ENCODE assay signal across 8 cellular contexts in the genomic region with DNA sequence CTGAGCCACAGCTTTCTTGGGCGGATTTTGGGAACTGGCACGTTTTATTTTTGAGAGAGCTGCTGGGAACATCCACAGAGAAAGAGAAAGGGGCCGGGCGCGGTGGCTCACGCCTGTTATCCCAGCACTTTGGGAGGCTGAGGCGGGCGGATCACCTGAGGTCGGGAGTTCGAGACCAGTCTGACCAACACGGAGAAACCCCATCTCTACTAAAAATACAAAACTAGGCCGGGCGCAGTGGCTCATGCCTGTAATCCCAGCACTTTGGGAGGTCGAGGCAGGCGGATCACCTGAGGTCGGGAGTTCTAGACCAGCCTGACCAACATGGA. TPM values are rescaled to one million over a fixed set of nuclear protein-coding genes. Genes with fewer than 3 reads are reported as not detected.
DNase-seq lines count a peak whose midpoint lies in the region; ATAC-seq, FAIRE-seq and TF ChIP-seq lines count a peak whose summit lies in the region.
"Not testable (repeated sequence)": the region's sequence is repeated elsewhere in the genome, so short reads cannot be mapped to it uniquely, and the experiment has no call there.

No MANE protein-coding gene starts in this region.

- peaks cover 18% of the 10 kb centered on the region for H3K79me2 ChIP-seq in endothelial cell of umbilical vein (ENCODE audit: control insufficient read depth, insufficient read depth, low read length)

- ATAC-seq in T-helper 17 cell, result not testable (repeated sequence)

- H3K36me3 ChIP-seq in BE2C (peaks cover 19% of the 10 kb centered on the region), neuron (ENCODE audit: insufficient read depth, low read length) (peaks cover 10% of the 10 kb centered on the region)
- not testable (repeated sequence) for H3K36me3 ChIP-seq in HUES6 (ENCODE audit: control insufficient read depth, insufficient read depth, low read length); endothelial cell of umbilical vein (ENCODE audit: control insufficient read depth in 2 of 2, extremely low read depth in 1 of 2, insufficient read depth in 2 of 2, low read length in 2 of 2); kidney (ENCODE audit: control insufficient read depth in 1 of 2, insufficient read depth in 2 of 2, low read length in 2 of 2)

- FAIRE-seq in endothelial cell of umbilical vein (lab: Jason Lieb, UNC); kidney (lab: Jason Lieb, UNC): not testable (repeated sequence)

- H3K4me3 ChIP-seq in BE2C (ENCODE audit: low read depth, low read length) (peak overlapping the region; percentile 85), HUES6 (ENCODE audit: low read depth, low read length) (peak overlapping the region; percentile 64), endothelial cell of umbilical vein (replicated peaks in 1 of 3; ENCODE audit: insufficient read depth in 1 of 3, low read depth in 1 of 3, low read length in 3 of 3) (peak overlapping the region in 1 of 3 experiments; percentile 67), kidney (ENCODE audit: low read length in 2 of 2) (peak overlapping the region; percentile 59 to 73), neuron (ENCODE audit: low read length) (peak overlapping the region; percentile 56)

- peaks cover 22% of the 10 kb centered on the region for H3K4me1 ChIP-seq in BE2C
- peaks cover 21% of the 10 kb centered on the region for H3K4me1 ChIP-seq in HUES6 (ENCODE audit: control insufficient read depth, insufficient read depth, low read length)
- H3K4me1 ChIP-seq in endothelial cell of umbilical vein (ENCODE audit: control insufficient read depth, extremely low read depth, insufficient read depth, low read length), result peaks cover 35% of the 10 kb centered on the region
- peaks cover 14 to 27% of the 10 kb centered on the region in 2 donors for H3K4me1 ChIP-seq in kidney (ENCODE audit: control insufficient read depth in 1 of 2, insufficient read depth in 1 of 2, low read depth in 1 of 2, low read length in 2 of 2)
- H3K4me1 ChIP-seq in neuron (ENCODE audit: insufficient read depth, low read length), result peaks cover 34% of the 10 kb centered on the region

- not testable (repeated sequence) for H4K20me1 ChIP-seq in endothelial cell of umbilical vein (replicated peaks; ENCODE audit: control insufficient read depth, extremely low read depth, insufficient read depth, low read length)

- CTCF ChIA-PET in endothelial cell of umbilical vein (lab: Charles Lee), result interaction anchor here (1.5 to 2.6 kb wide), 3 partner anchors 12 to 34 kb away, joined by 3 to 9 read pairs (median 4); no protein-coding TSS in a partner anchor

- not testable (repeated sequence) for TF ChIP-seq CTCF in BE2C (IDR thresholded peaks at IDR 0.05; ENCODE audit: low read depth, low read length); endothelial cell of umbilical vein (IDR thresholded peaks at IDR 0.05; ENCODE audit: extremely low read depth in 1 of 2, insufficient read depth in 1 of 2, low read depth in 1 of 2, low read length in 2 of 2); kidney (IDR thresholded peaks at IDR 0.05; ENCODE audit: borderline replicate concordance, extremely low read depth, insufficient read depth)

- H3K4me3 Mint-ChIP-seq in T-helper 17 cell, result peak overlapping the region; percentile 89

- not testable (repeated sequence) for H3K27me3 Mint-ChIP-seq in T-helper 17 cell

- H2AFZ ChIP-seq in endothelial cell of umbilical vein (ENCODE audit: low read depth, low read length); neuron (ENCODE audit: low read depth, low read length): not testable (repeated sequence)

- not testable (repeated sequence) for BruUV-seq in endothelial cell of umbilical vein (replicated peaks; lab: Mats Ljungman, UMichigan)

- not testable (repeated sequence) for H3K36me3 Mint-ChIP-seq in T-helper 17 cell (ENCODE audit: low read depth)

- H3K9me1 ChIP-seq in endothelial cell of umbilical vein (replicated peaks; ENCODE audit: control insufficient read depth, extremely low read depth, insufficient read depth, low read length), result not testable (repeated sequence)

- not testable (repeated sequence) for H3K9me3 ChIP-seq in BE2C; HUES6 (ENCODE audit: control insufficient read depth, insufficient read depth, low read depth, low read length); T-helper 17 cell (ENCODE audit: control insufficient read depth, low read length, poor library complexity, severe bottlenecking); endothelial cell of umbilical vein (replicated peaks; ENCODE audit: control insufficient read depth, insufficient read depth, low read length); kidney (ENCODE audit: control insufficient read depth in 1 of 2, low read length in 2 of 2); neuron (ENCODE audit: low read length)

- H3K27ac Mint-ChIP-seq in T-helper 17 cell, result peak overlapping the region; percentile 51

- dilution Hi-C loops in endothelial cell of umbilical vein (cut with MboI; ENCODE audit: extremely low pct_ligation_motif_present, low sequenced_read_pairs), result not testable (repeated sequence)

- intact Hi-C loops in endothelial cell of umbilical vein (cut with micrococcal nuclease); kidney (cut with DNase I): not testable (repeated sequence)

- H3K27ac ChIP-seq in HUES6 (ENCODE audit: low read depth, low read length), result peak overlapping the region; percentile 84; the same call in 1 of the 2 replicates
- H3K27ac ChIP-seq in angular gyrus (ENCODE audit: low read depth, low read length), result peak overlapping the region; percentile 84
- not testable (repeated sequence) for H3K27ac ChIP-seq in endothelial cell of umbilical vein (ENCODE audit: insufficient read depth, low read depth, low read length)
- peak overlapping the region; percentile 26 to 63 for H3K27ac ChIP-seq in kidney (ENCODE audit: low read depth in 2 of 2, low read length in 2 of 2)
- H3K27ac ChIP-seq in substantia nigra (ENCODE audit: low read depth, low read length, poor library complexity, severe bottlenecking), result peak overlapping the region; percentile 87

- H3K27me3 ChIP-seq in BE2C; HUES6 (ENCODE audit: control insufficient read depth, insufficient read depth, low read length); endothelial cell of umbilical vein (ENCODE audit: control insufficient read depth in 2 of 2, insufficient read depth in 2 of 2, low read length in 2 of 2); neuron (ENCODE audit: insufficient read depth, low read length): not testable (repeated sequence)

- POLR2A ChIA-PET in endothelial cell of umbilical vein (lab: Charles Lee), result not testable (repeated sequence)

- peaks cover 23% of the 10 kb centered on the region for H3K4me1 Mint-ChIP-seq in T-helper 17 cell

- H3K9ac ChIP-seq in HUES6 (ENCODE audit: low read length) (peak overlapping the region; percentile 99), kidney (ENCODE audit: low read length in 2 of 2) (peak overlapping the region in 1 of 2 donors; percentile 34)
- not testable (repeated sequence) for H3K9ac ChIP-seq in endothelial cell of umbilical vein (replicated peaks; ENCODE audit: extremely low read depth, insufficient read depth, low read length)

- DNase-seq in BE2C; T-helper 17 cell; endothelial cell of umbilical vein (ENCODE audit: low read depth, low spot score); kidney; substantia nigra (lab: John Stamatoyannopoulos, UW): not testable (repeated sequence)

- not testable (repeated sequence) for TF ChIP-seq POLR2A in endothelial cell of umbilical vein (IDR thresholded peaks at IDR 0.05; ENCODE audit: low read depth, low read length)

- H3K4me2 ChIP-seq in endothelial cell of umbilical vein (ENCODE audit: insufficient read depth, low read length), result peak overlapping the region; percentile 82

RNA-seq across cellular contexts. Expression of a gene that starts 1.8 kb away (rescaled TPM):
- polyA plus RNA-seq in BE2C (2012; ENCODE audit: insufficient read depth, insufficient read length, low read depth), result 79.1 TPM
- total RNA-seq in T-helper 17 cell (10 to 100 TPM; 35.0 to 38.9 TPM), endothelial cell of umbilical vein (22.9 and 23.7 TPM in 2 replicates), kidney (40.9 TPM)
- polyA plus RNA-seq in endothelial cell of umbilical vein (19.7 and 20.5 TPM in 2 replicates), kidney (ENCODE audit: insufficient read depth, low read depth, low replicate concordance) (33.3 TPM)
- polyA plus RNA-seq in endothelial cell of umbilical vein (2011; cell fraction: cytosol; rRNA removed), result 14.7 and 14.8 TPM in 2 replicates
- 21.5 and 24.5 TPM in 2 replicates for polyA plus RNA-seq in endothelial cell of umbilical vein (2011; cell fraction: nucleus; rRNA removed)
- polyA plus RNA-seq in endothelial cell of umbilical vein (2012), result 14.9 TPM in 2 replicates
- polyA minus RNA-seq in endothelial cell of umbilical vein, result 30.2 TPM in 2 replicates
- 20.6 TPM for polyA minus RNA-seq in endothelial cell of umbilical vein (2011; cell fraction: cytosol; rRNA and poly(A)+ RNA removed)
- polyA minus RNA-seq in endothelial cell of umbilical vein (2011; cell fraction: nucleus; rRNA and poly(A)+ RNA removed), result 15.8 and 20.4 TPM in 2 replicates

RNA-seq across cellular contexts. Expression of a gene that starts 51.4 kb away (rescaled TPM):
- polyA plus RNA-seq in BE2C (2012; ENCODE audit: insufficient read depth, insufficient read length, low read depth), result 254 TPM
- total RNA-seq in T-helper 17 cell, result 10 to 100 TPM; 33.2 to 50.9 TPM
- total RNA-seq in endothelial cell of umbilical vein, result 51.6 and 65.1 TPM in 2 replicates
- polyA plus RNA-seq in endothelial cell of umbilical vein, result 30.6 and 37.7 TPM in 2 replicates
- polyA plus RNA-seq in endothelial cell of umbilical vein (2011; cell fraction: cytosol; rRNA removed), result 59.1 and 63.9 TPM in 2 replicates
- polyA plus RNA-seq in endothelial cell of umbilical vein (2011; cell fraction: nucleus; rRNA removed), result 37.1 and 39.9 TPM in 2 replicates
- 53.3 and 75.5 TPM in 2 replicates for polyA plus RNA-seq in endothelial cell of umbilical vein (2012)
- polyA minus RNA-seq in endothelial cell of umbilical vein, result 52.2 and 64.2 TPM in 2 replicates
- 49.9 TPM for polyA minus RNA-seq in endothelial cell of umbilical vein (2011; cell fraction: cytosol; rRNA and poly(A)+ RNA removed)
- 22.8 and 45.4 TPM in 2 replicates for polyA minus RNA-seq in endothelial cell of umbilical vein (2011; cell fraction: nucleus; rRNA and poly(A)+ RNA removed)
- total RNA-seq in kidney, result 46.5 TPM
- 93.3 TPM for polyA plus RNA-seq in kidney (ENCODE audit: insufficient read depth, low read depth, low replicate concordance)

RNA-seq across cellular contexts. Expression of a gene that starts 55.7 kb away (rescaled TPM):
- 5.4 TPM for polyA plus RNA-seq in BE2C (2012; ENCODE audit: insufficient read depth, insufficient read length, low read depth)
- total RNA-seq in T-helper 17 cell (100 to 1,000 TPM; 388 to 426 TPM), endothelial cell of umbilical vein (7.7 and 8.4 TPM in 2 replicates), kidney (42.7 TPM)
- polyA plus RNA-seq in endothelial cell of umbilical vein (11.1 and 13.2 TPM in 2 replicates), kidney (ENCODE audit: insufficient read depth, low read depth, low replicate concordance) (21.4 TPM)
- 9.5 and 12.6 TPM in 2 replicates for polyA plus RNA-seq in endothelial cell of umbilical vein (2011; cell fraction: cytosol; rRNA removed)
- 8.8 TPM in 2 replicates for polyA plus RNA-seq in endothelial cell of umbilical vein (2011; cell fraction: nucleus; rRNA removed)
- polyA plus RNA-seq in endothelial cell of umbilical vein (2012), result 12.8 and 19.8 TPM in 2 replicates
- 10.6 and 10.9 TPM in 2 replicates for polyA minus RNA-seq in endothelial cell of umbilical vein
- 1.0 TPM for polyA minus RNA-seq in endothelial cell of umbilical vein (2011; cell fraction: cytosol; rRNA and poly(A)+ RNA removed)
- 7.2 and 7.8 TPM in 2 replicates for polyA minus RNA-seq in endothelial cell of umbilical vein (2011; cell fraction: nucleus; rRNA and poly(A)+ RNA removed)
